17 cellular contexts compared by ENCODE assay signal in genomic region chr4:54663181-54663580, GRCh38.
"Had no signal": no experiment of that assay in that cellular context is flagged by ENCODE, and none has a peak within 500 bp of the region (broad histone marks: within the 10 kb centered on the region; RNA-seq: fewer than 3 reads in every experiment).

No MANE protein-coding gene starts in this region.

- H3K27me3 ChIP-seq: vagina had no signal

- H3K36me3 Mint-ChIP-seq: activated CD4-positive, alpha-beta memory T cell treated with anti-CD3 and anti-CD28 coated beads for 36 hours; activated naive CD8-positive, alpha-beta T cell treated with anti-CD3 and anti-CD28 coated beads, Interleukin-2, amount 10 ng/mL, durations not matched to agents 7 days and 5 days; stimulated activated naive B cell treated with anti-CD40 and anti-IgM and Interleukin-4, amounts not matched to agents 10 μg/mL and 1 μg/mL and 100 μg/mL, for 72 hours had no signal

- H3K4me3 Mint-ChIP-seq: activated CD4-positive, alpha-beta memory T cell treated with anti-CD3 and anti-CD28 coated beads for 36 hours; activated naive CD8-positive, alpha-beta T cell treated with anti-CD3 and anti-CD28 coated beads, Interleukin-2, amount 10 ng/mL, durations not matched to agents 7 days and 5 days; nephron; stimulated activated naive B cell treated with anti-CD40 and anti-IgM and Interleukin-4, amounts not matched to agents 10 μg/mL and 1 μg/mL and 100 μg/mL, for 72 hours had no signal

- H3K36me3 ChIP-seq: right atrium auricular region, tibial nerve, vagina, WERI-Rb-1 had no signal

- H3K27ac Mint-ChIP-seq: activated CD4-positive, alpha-beta memory T cell treated with anti-CD3 and anti-CD28 coated beads for 36 hours; activated naive CD8-positive, alpha-beta T cell treated with anti-CD3 and anti-CD28 coated beads, Interleukin-2, amount 10 ng/mL, durations not matched to agents 7 days and 5 days; nephron; stimulated activated naive B cell treated with anti-CD40 and anti-IgM and Interleukin-4, amounts not matched to agents 10 μg/mL and 1 μg/mL and 100 μg/mL, for 72 hours had no signal

- DNase-seq: activated CD4-positive, alpha-beta memory T cell treated with anti-CD3 and anti-CD28 coated beads for 36 hours; activated gamma-delta T cell treated with Interleukin-2 at 50 U/mL for 16 hours; activated naive CD8-positive, alpha-beta T cell treated with anti-CD3 and anti-CD28 coated beads, Interleukin-2, amount 10 ng/mL, durations not matched to agents 7 days and 5 days; activated T-cell treated with anti-CD3 and anti-CD28 coated beads, Interleukin-2, amount 50 U/mL, for 48 hours; anterior cingulate cortex; cortex of kidney; effector CD4-positive, alpha-beta T cell; foreskin fibroblast; nucleus accumbens; stimulated activated CD4-positive, alpha-beta T cell treated with anti-CD3 and anti-CD28 coated beads, Interleukin-4, amount 100 ng/mL, for 1 hour; stimulated activated naive B cell treated with anti-CD40 and anti-IgM and Interleukin-4, amounts not matched to agents 10 μg/mL and 1 μg/mL and 100 μg/mL, for 72 hours; substantia nigra; WERI-Rb-1 had no signal

- H3K4me3 ChIP-seq: right atrium auricular region, tibial nerve, vagina had no signal

- H3K9me3 Mint-ChIP-seq: activated CD4-positive, alpha-beta memory T cell treated with anti-CD3 and anti-CD28 coated beads for 36 hours; activated naive CD8-positive, alpha-beta T cell treated with anti-CD3 and anti-CD28 coated beads, Interleukin-2, amount 10 ng/mL, durations not matched to agents 7 days and 5 days; nephron; stimulated activated naive B cell treated with anti-CD40 and anti-IgM and Interleukin-4, amounts not matched to agents 10 μg/mL and 1 μg/mL and 100 μg/mL, for 72 hours had no signal

- H3K9me3 ChIP-seq: right atrium auricular region, tibial nerve, vagina had no signal

- H3K27ac ChIP-seq: right atrium auricular region, tibial nerve, vagina, WERI-Rb-1 had no signal
